Comparison of ENCODE assay signal across 8 cellular contexts in genomic region chr5:151126199-151126645, GRCh38. TPM values are rescaled to one million over a fixed set of nuclear protein-coding genes. Genes with fewer than 3 reads are reported as not detected.
DNase-seq lines count a peak whose midpoint lies in the region; ATAC-seq and TF ChIP-seq lines count a peak whose summit lies in the region.

No MANE protein-coding gene starts in this region.

- H3K27me3 Mint-ChIP-seq in Caco-2 (ENCODE audit: insufficient read depth, unreplicated experiment) (no peaks in the 10 kb centered on the region), GM23338 (ENCODE audit: insufficient read depth, low read depth, poor library complexity) (peaks cover 12% of the 10 kb centered on the region)

- H3K9me3 ChIP-seq in Caco-2: no peaks in the 10 kb centered on the region

- H3K27ac Mint-ChIP-seq in Caco-2 (ENCODE audit: unreplicated experiment) (no peak overlapping the region), GM23338 (0 out of 2 replicates have a peak overlapping the region, but pooled peaks have one; percentile 53)

- no peaks in the 10 kb centered on the region for H3K9me3 Mint-ChIP-seq in Caco-2 (ENCODE audit: unreplicated experiment)
- no peaks in the 10 kb centered on the region for H3K9me3 Mint-ChIP-seq in GM23338

- H3K4me3 ChIP-seq in Caco-2 (ENCODE audit: low read depth, low read length) (no peak overlapping the region), GM23338 (no peak overlapping the region), coronary artery (no peak overlapping the region), lower leg skin (ENCODE audit: low read depth, poor library complexity, severe bottlenecking) (no peak overlapping the region)

- TF ChIP-seq POLR2A in lower leg skin (IDR thresholded peaks at IDR 0.05): no peak

- TF ChIP-seq CTCF in Caco-2 (IDR thresholded peaks at IDR 0.05; ENCODE audit: insufficient read depth in 1 of 2, low read depth in 1 of 2, low read length in 1 of 2, severe bottlenecking in 1 of 2, unreplicated experiment in 1 of 2) (peak; percentile 89 to 91), GM23338 (conservative IDR thresholded peaks at IDR 0.05; ENCODE audit: low read depth in 2 of 2) (peak; percentile 82 to 95), coronary artery (IDR thresholded peaks at IDR 0.05) (peak; percentile 56), lower leg skin (IDR thresholded peaks at IDR 0.05) (peak in 1 of 3 donors; percentile 72)

- peak; percentile 85 to 86 for DNase-seq in Caco-2
- DNase-seq in GM23338 (ENCODE audit: low spot score): peak; percentile 80
- peak; percentile 15 for DNase-seq in NCI-H2196 treated with DMSO at 0.1 percent for 48 hours (lab: John Stamatoyannopoulos, UW; ENCODE audit: unreplicated experiment)
- DNase-seq in activated CD4-positive, alpha-beta T cell treated with anti-CD3 and anti-CD28 coated beads for 4 hours: peak; percentile 64 to 68
- peak; percentile 82 for DNase-seq in coronary artery (ENCODE audit: low spot score)
- DNase-seq in lower leg skin (ENCODE audit: low spot score in 2 of 2): peak; percentile 51 to 93
- DNase-seq in stimulated activated CD4-positive, alpha-beta T cell treated with anti-CD3 and anti-CD28 coated beads, TNF-alpha, amount 100 ng/mL, for 48 hours (ENCODE audit: low read depth in 3 of 3): peak; percentile 43 to 57 (median 43)
- no peak for DNase-seq in NCI-H1048 (lab: John Stamatoyannopoulos, UW)

- H3K9me2 ChIP-seq in GM23338 (ENCODE audit: insufficient read depth): no peaks in the 10 kb centered on the region

- BruUV-seq in Caco-2 (replicated peaks; lab: Mats Ljungman, UMichigan): no TSS peak

- H3K36me3 ChIP-seq in Caco-2 (ENCODE audit: control insufficient read depth, insufficient read depth, low read length) (no peaks in the 10 kb centered on the region), GM23338 (ENCODE audit: insufficient read depth) (peaks cover 11% of the 10 kb centered on the region)

- 17 to 22% methylated on average over 9 of the region's 9 CpGs for WGBS in lower leg skin, 2 donors

- peaks cover 6% of the 10 kb centered on the region for H4K20me1 ChIP-seq in GM23338 (replicated peaks; ENCODE audit: insufficient read depth)

- H3K4me1 ChIP-seq in Caco-2 (peaks cover 15% of the 10 kb centered on the region), GM23338 (ENCODE audit: insufficient read depth) (no peaks in the 10 kb centered on the region)

- H3K4me2 ChIP-seq in GM23338: no peak overlapping the region

- H2AFZ ChIP-seq in GM23338: no peak overlapping the region

- H3K27ac ChIP-seq in GM23338 (ENCODE audit: low read depth) (no peak overlapping the region), coronary artery (no peak overlapping the region)

- ATAC-seq in GM23338: peak; percentile 86

- CTCF ChIA-PET in Caco-2 (lab: Charles Lee): interaction anchor here (0.6 to 3.1 kb wide), 24 partner anchors 10 to 526 kb away, joined by 3 to 127 read pairs (median 5); partner anchors contain the start of genes ANXA6, CCDC69, GM2A and GPX3

- no peaks in the 10 kb centered on the region for H3K79me2 ChIP-seq in GM23338 (replicated peaks; ENCODE audit: insufficient read depth)

- H3K4me3 Mint-ChIP-seq in Caco-2 (ENCODE audit: unreplicated experiment): no peak overlapping the region
- no peak overlapping the region for H3K4me3 Mint-ChIP-seq in GM23338

- POLR2A ChIA-PET in Caco-2 (lab: Charles Lee): interaction anchor here (0.7 to 1.3 kb wide), 3 partner anchors 31 to 126 kb away, joined by 3 to 6 read pairs (median 4); partner anchors contain the start of gene ANXA6

- no peaks in the 10 kb centered on the region for H3F3A ChIP-seq in GM23338 (replicated peaks; ENCODE audit: low read depth)

- H3K4me1 Mint-ChIP-seq in Caco-2 (ENCODE audit: low read depth, unreplicated experiment) (peaks cover 6% of the 10 kb centered on the region), GM23338 (peaks cover 14% of the 10 kb centered on the region; the same call in 2 of the 3 replicates)

- intact Hi-C loops in Caco-2 (cut with micrococcal nuclease; ENCODE audit: unreplicated experiment) (loop anchor here (1.0 to 2.0 kb wide), 3 partner anchors 38 to 173 kb away; no protein-coding TSS in a partner anchor), lower leg skin (cut with DNase I; ENCODE audit: low total_unique reads) (loop anchor here (10.0 kb wide), 2 partner anchors 109 to 189 kb away; no protein-coding TSS in a partner anchor)

- H3K36me3 Mint-ChIP-seq in Caco-2 (ENCODE audit: insufficient read depth, unreplicated experiment): peaks cover 7% of the 10 kb centered on the region
- peaks cover 31% of the 10 kb centered on the region for H3K36me3 Mint-ChIP-seq in GM23338 (ENCODE audit: low read depth)

- H3K27me3 ChIP-seq in Caco-2 (replicated peaks; ENCODE audit: control insufficient read depth, insufficient read depth, low read length) (no peaks in the 10 kb centered on the region), GM23338 (ENCODE audit: insufficient read depth) (no peaks in the 10 kb centered on the region)

TF ChIP-seq in GM23338, 12 proteins besides CTCF, POLR2A, EP300 and RAD21:
- TF ChIP-seq EZH2 (IDR thresholded peaks at IDR 0.05; ENCODE audit: low read depth, unreplicated experiment) (no peak), JUNB (IDR thresholded peaks at IDR 0.05; ENCODE audit: unreplicated experiment) (no peak), REST (IDR thresholded peaks at IDR 0.05; ENCODE audit: unreplicated experiment) (no peak)
TF ChIP-seq in GM23338: peak in this region for 0.

RNA-seq across cellular contexts. Expression of gene ANXA6, which starts 31.4 kb away (rescaled TPM):
- total RNA-seq in Caco-2 (2022) (43.0 and 51.9 TPM in 2 replicates), lower leg skin (10 to 100 TPM; 34.2 to 68.4 (median 43.3) TPM)
- 87.4 and 110 TPM in 2 replicates for total RNA-seq in GM23338 (2014; rRNA removed; shearing (Covaris generic))
- 26.5 and 30.2 TPM in 2 replicates for polyA plus RNA-seq in GM23338 (2016; fragmentation: Nextera tagmentation; extraction: Ambion mirVana)

RNA-seq across cellular contexts. Expression of gene TNIP1, which starts 45.4 kb away (rescaled TPM):
- 62.7 and 65.7 TPM in 2 replicates for total RNA-seq in Caco-2 (2022)
- 29.6 and 35.8 TPM in 2 replicates for total RNA-seq in GM23338 (2014; rRNA removed; shearing (Covaris generic))
- 10.3 and 12.2 TPM in 2 replicates for polyA plus RNA-seq in GM23338 (2016; fragmentation: Nextera tagmentation; extraction: Ambion mirVana)
- total RNA-seq in lower leg skin: 100 to 1,000 TPM in 1 of 4 donors, 10 to 100 TPM in 3; 91.2 to 123 (median 98.1) TPM
